ENCODE assay signal across 18 cellular contexts in the genomic region with DNA sequence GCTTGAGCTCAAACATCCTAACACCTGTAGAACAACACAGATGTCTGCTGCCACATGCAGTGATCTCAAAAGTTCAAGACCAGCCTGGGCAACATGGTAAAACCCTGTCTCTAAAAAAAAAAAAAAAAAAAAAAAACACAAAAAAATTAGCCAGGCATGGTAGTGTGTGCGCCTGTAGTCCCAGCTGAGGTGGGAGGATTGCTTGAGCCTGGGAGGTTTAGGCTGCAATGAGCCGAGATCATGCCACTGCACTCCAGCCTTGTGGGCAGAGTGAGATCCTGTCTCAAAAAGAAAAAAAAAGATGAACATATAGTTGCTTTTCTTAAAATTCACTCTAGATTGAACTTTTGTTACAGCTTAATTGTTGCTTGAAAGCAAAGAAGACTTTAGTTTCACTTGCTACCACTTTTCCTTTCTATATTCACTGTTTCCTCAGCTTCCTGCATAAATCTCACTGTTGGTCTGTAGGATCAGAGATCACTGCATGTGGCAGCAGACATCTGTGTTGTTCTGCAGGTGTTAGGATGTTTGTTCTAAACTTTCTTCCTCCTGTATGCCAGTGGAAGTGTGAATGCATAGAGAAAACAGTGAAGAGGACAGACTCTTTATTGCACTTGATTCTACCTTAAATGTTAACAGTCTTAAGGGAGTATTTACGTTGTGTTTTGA. TPM values are rescaled to one million over a fixed set of nuclear protein-coding genes. Genes with fewer than 3 reads are reported as not detected.
DNase-seq lines count a peak whose midpoint lies in the region; ATAC-seq, FAIRE-seq and TF ChIP-seq lines count a peak whose summit lies in the region.
"Had no signal": no experiment of that assay in that cellular context is flagged by ENCODE, and none has a peak within 500 bp of the region (broad histone marks: within the 10 kb centered on the region; RNA-seq: fewer than 3 reads in every experiment).

No MANE protein-coding gene starts in this region.

- H3K4me1 Mint-ChIP-seq in activated T-helper 1 cell treated with anti-CD3 and anti-CD28 coated beads, Interleukin-12 subunit alpha, Interleukin-12 subunit beta, Interleukin-2, Interleukin-4 antibody, amounts not matched to agents 30 ng/mL and 10 ng/mL and 1 ng/mL, durations not matched to agents 14 hours and 24 hours and 36 hours (ENCODE audit: low read depth) = peaks cover 71% of the 10 kb centered on the region
- peaks cover 18 to 31% of the 10 kb centered on the region in 2 donors for H3K4me1 Mint-ChIP-seq in natural killer cell

- FAIRE-seq in D721Med (lab: Jason Lieb, UNC) = no peak
- FAIRE-seq: pancreas had no signal

- H3K9me3 Mint-ChIP-seq in activated T-helper 1 cell treated with anti-CD3 and anti-CD28 coated beads, Interleukin-12 subunit alpha, Interleukin-12 subunit beta, Interleukin-2, Interleukin-4 antibody, amounts not matched to agents 30 ng/mL and 10 ng/mL and 1 ng/mL, durations not matched to agents 14 hours and 24 hours and 36 hours = peaks cover 5% of the 10 kb centered on the region
- H3K9me3 Mint-ChIP-seq in natural killer cell = no peaks in the 10 kb centered on the region
- H3K9me3 Mint-ChIP-seq: activated T-helper 2 cell treated with anti-CD3 and anti-CD28 coated beads, Interferon-gamma antibody, Interleukin-2, Interleukin-4, amounts not matched to agents 10 μg/mL and 5 μg/mL and 100 μg/mL, durations not matched to agents 14 hours and 24 hours and 36 hours; CD14-positive monocyte; type B pancreatic cell had no signal

- peak; percentile 53 for DNase-seq in Jurkat, Clone E6-1 (ENCODE audit: low read depth, low spot score)
- no peak for DNase-seq in activated T-helper 1 cell treated with anti-CD3 and anti-CD28 coated beads, Interleukin-12 subunit alpha, Interleukin-12 subunit beta, Interleukin-2, Interleukin-4 antibody, amounts not matched to agents 30 ng/mL and 10 ng/mL and 1 ng/mL, durations not matched to agents 14 hours and 24 hours and 36 hours (ENCODE audit: low spot score)
- DNase-seq in natural killer cell = no peak
- no peak for DNase-seq in NCI-H1092 (lab: John Stamatoyannopoulos, UW)
- no peak for DNase-seq in NCI-H526 (lab: John Stamatoyannopoulos, UW)
- DNase-seq in D721Med (ENCODE audit: insufficient read length, low spot score) = no peak
- DNase-seq: left ventricle myocardium inferior; NCI-H146; NCI-H446 treated with DMSO at 0.1 percent for 48 hours; pancreas; SJCRH30; stimulated activated CD4-positive, alpha-beta T cell treated with anti-CD3 and anti-CD28 coated beads, Interleukin-4, amount 100 ng/mL, for 4 hours; T-helper 9 cell had no signal

- H3K27me3 Mint-ChIP-seq in activated T-helper 1 cell treated with anti-CD3 and anti-CD28 coated beads, Interleukin-12 subunit alpha, Interleukin-12 subunit beta, Interleukin-2, Interleukin-4 antibody, amounts not matched to agents 30 ng/mL and 10 ng/mL and 1 ng/mL, durations not matched to agents 14 hours and 24 hours and 36 hours (ENCODE audit: insufficient read depth) = no peaks in the 10 kb centered on the region
- no peaks in the 10 kb centered on the region for H3K27me3 Mint-ChIP-seq in natural killer cell (ENCODE audit: low read depth in 2 of 2)
- H3K27me3 Mint-ChIP-seq: type B pancreatic cell had no signal

- peaks cover 62% of the 10 kb centered on the region for H3K36me3 Mint-ChIP-seq in activated T-helper 1 cell treated with anti-CD3 and anti-CD28 coated beads, Interleukin-12 subunit alpha, Interleukin-12 subunit beta, Interleukin-2, Interleukin-4 antibody, amounts not matched to agents 30 ng/mL and 10 ng/mL and 1 ng/mL, durations not matched to agents 14 hours and 24 hours and 36 hours (ENCODE audit: low read depth)
- peaks cover 9% of the 10 kb centered on the region for H3K36me3 Mint-ChIP-seq in natural killer cell

- ATAC-seq in natural killer cell = peak in 2 of 3 donors; percentile 15 to 48
- ATAC-seq: foreskin keratinocyte, pancreas had no signal

- peak overlapping the region; percentile 28 for H3K4me3 Mint-ChIP-seq in activated T-helper 1 cell treated with anti-CD3 and anti-CD28 coated beads, Interleukin-12 subunit alpha, Interleukin-12 subunit beta, Interleukin-2, Interleukin-4 antibody, amounts not matched to agents 30 ng/mL and 10 ng/mL and 1 ng/mL, durations not matched to agents 14 hours and 24 hours and 36 hours
- H3K4me3 Mint-ChIP-seq in natural killer cell = peak overlapping the region; percentile 9
- H3K4me3 Mint-ChIP-seq: CD14-positive monocyte, type B pancreatic cell had no signal

- no peak for TF ChIP-seq CTCF in natural killer cell (IDR thresholded peaks at IDR 0.05)
- no peak for TF ChIP-seq CTCF in D721Med (IDR thresholded peaks at IDR 0.05; ENCODE audit: insufficient read depth, missing control alignments)

- peak overlapping the region; percentile 11 for H3K27ac Mint-ChIP-seq in activated T-helper 1 cell treated with anti-CD3 and anti-CD28 coated beads, Interleukin-12 subunit alpha, Interleukin-12 subunit beta, Interleukin-2, Interleukin-4 antibody, amounts not matched to agents 30 ng/mL and 10 ng/mL and 1 ng/mL, durations not matched to agents 14 hours and 24 hours and 36 hours
- peak overlapping the region; percentile 16 to 37 for H3K27ac Mint-ChIP-seq in natural killer cell
- H3K27ac Mint-ChIP-seq: activated T-helper 2 cell treated with anti-CD3 and anti-CD28 coated beads, Interferon-gamma antibody, Interleukin-2, Interleukin-4, amounts not matched to agents 10 μg/mL and 5 μg/mL and 100 μg/mL, durations not matched to agents 14 hours and 24 hours and 36 hours; CD14-positive monocyte; type B pancreatic cell had no signal

- peak overlapping the region; percentile 21; the same call in 1 of the 2 replicates for H3K4me3 ChIP-seq in GM08714 (ENCODE audit: low read length)
- H3K4me3 ChIP-seq in Jurkat, Clone E6-1 (ENCODE audit: low read length) = no peak overlapping the region
- H3K4me3 ChIP-seq: left ventricle myocardium inferior, pancreas, SJCRH30 had no signal

- intact Hi-C loops in activated T-helper 1 cell treated with anti-CD3 and anti-CD28 coated beads, Interleukin-12 subunit alpha, Interleukin-12 subunit beta, Interleukin-2, Interleukin-4 antibody, amounts not matched to agents 30 ng/mL and 10 ng/mL and 1 ng/mL, durations not matched to agents 14 hours and 24 hours and 36 hours (cut with micrococcal nuclease) = loop anchor here (1.0 to 5.0 kb wide), 2 partner anchors 13 to 350 kb away; partner anchors contain the start of genes HACD3 and RAB11A
- intact Hi-C loops in natural killer cell (cut with micrococcal nuclease) = no loop called here

RNA-seq across cellular contexts. Expression of gene RAB11A, which starts 12.6 kb away (rescaled TPM):
- polyA plus RNA-seq in Jurkat, Clone E6-1 (2012; ENCODE audit: insufficient read depth, insufficient read length) = 233 TPM
- 161 and 171 TPM in 2 replicates for total RNA-seq in activated T-helper 1 cell treated with anti-CD3 and anti-CD28 coated beads, Interleukin-12 subunit alpha, Interleukin-12 subunit beta, Interleukin-2, Interleukin-4 antibody, amounts not matched to agents 30 ng/mL and 10 ng/mL and 1 ng/mL, durations not matched to agents 14 hours and 24 hours and 36 hours
- 10 to 100 TPM; 84.7 to 97.1 (median 87.5) TPM for total RNA-seq in natural killer cell
